Comparison of ENCODE assay signal across 8 cellular contexts in the genomic region with DNA sequence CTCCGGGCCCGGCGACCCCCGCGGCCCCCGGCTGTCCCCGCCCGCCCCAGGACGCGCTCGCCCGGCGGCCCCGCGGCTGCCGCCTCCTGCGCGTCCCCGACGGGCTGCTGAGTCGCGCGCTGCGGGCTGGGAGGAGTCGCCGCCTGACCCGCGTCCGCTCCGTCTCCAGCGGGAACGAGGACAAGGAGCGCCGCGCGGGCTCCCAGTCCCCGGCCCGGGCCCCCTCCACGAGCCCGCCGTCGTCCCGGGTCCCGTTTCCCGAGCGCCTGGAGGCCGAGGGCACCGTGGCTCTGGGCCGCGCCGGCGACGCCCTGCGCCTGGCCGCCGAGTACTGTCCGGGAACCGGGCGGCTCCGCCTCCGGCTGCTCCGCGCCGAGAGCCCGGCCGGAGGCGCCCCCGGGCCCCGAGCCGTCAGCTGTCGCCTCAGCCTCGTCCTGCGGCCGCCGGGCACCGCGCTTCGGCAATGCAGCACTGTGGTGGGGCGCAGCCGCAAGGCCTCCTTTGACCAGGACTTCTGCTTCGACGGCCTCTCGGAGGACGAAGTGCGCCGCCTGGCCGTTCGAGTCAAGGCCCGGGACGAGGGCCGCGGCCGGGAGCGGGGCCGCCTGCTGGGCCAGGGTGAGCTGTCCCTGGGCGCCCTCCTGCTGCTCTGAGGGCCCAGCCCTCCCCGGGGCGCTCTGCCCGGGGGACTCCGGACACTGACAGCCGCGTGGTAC. TPM values are rescaled to one million over a fixed set of nuclear protein-coding genes. Genes with fewer than 3 reads are reported as not detected.
DNase-seq lines count a peak whose midpoint lies in the region; ATAC-seq and TF ChIP-seq lines count a peak whose summit lies in the region.

No MANE protein-coding gene starts in this region.

- H3K27me3 ChIP-seq in foreskin keratinocyte: peaks cover 39% of the 10 kb centered on the region

- TF ChIP-seq CTCF in foreskin keratinocyte (conservative IDR thresholded peaks at IDR 0.05) (no peak), neural crest cell (conservative IDR thresholded peaks at IDR 0.05) (peak; percentile 41)

- in situ Hi-C loops in KBM-7 (cut with MboI; ENCODE audit: low pct_unique_long_range_greater_than_20kb, low sequenced_read_pairs): no loop called here

- no peaks in the 10 kb centered on the region for H3K36me3 Mint-ChIP-seq in activated T-cell treated with anti-CD3 and anti-CD28 coated beads, Interleukin-2, amount 50 U/mL, for 24 hours (ENCODE audit: low read depth)
- no peaks in the 10 kb centered on the region for H3K36me3 Mint-ChIP-seq in neural crest cell (ENCODE audit: low read depth)

- no peak overlapping the region for H3K27ac ChIP-seq in foreskin keratinocyte

- ATAC-seq in foreskin keratinocyte (peak; percentile 4), GM19328 (IDR thresholded peaks at IDR 0.05; ENCODE audit: unreplicated experiment) (no peak)

- no peaks in the 10 kb centered on the region for H3K9me3 Mint-ChIP-seq in activated T-cell treated with anti-CD3 and anti-CD28 coated beads, Interleukin-2, amount 50 U/mL, for 24 hours
- no peaks in the 10 kb centered on the region for H3K9me3 Mint-ChIP-seq in neural crest cell

- H3K27ac Mint-ChIP-seq in activated T-cell treated with anti-CD3 and anti-CD28 coated beads, Interleukin-2, amount 50 U/mL, for 24 hours: peak overlapping the region; percentile 76
- H3K27ac Mint-ChIP-seq in neural crest cell (ENCODE audit: unreplicated experiment): no peak overlapping the region

- H3K27me3 Mint-ChIP-seq in activated T-cell treated with anti-CD3 and anti-CD28 coated beads, Interleukin-2, amount 50 U/mL, for 24 hours: peaks cover 27% of the 10 kb centered on the region
- H3K27me3 Mint-ChIP-seq in neural crest cell (ENCODE audit: low read depth): peaks cover 69% of the 10 kb centered on the region

- peak overlapping the region; percentile 74 for H3K4me3 Mint-ChIP-seq in activated T-cell treated with anti-CD3 and anti-CD28 coated beads, Interleukin-2, amount 50 U/mL, for 24 hours
- peak overlapping the region; percentile 61 for H3K4me3 Mint-ChIP-seq in neural crest cell

- DNase-seq in NCI-H2196 (lab: John Stamatoyannopoulos, UW; ENCODE audit: unreplicated experiment): peak; percentile 43
- DNase-seq in NCI-H2196 treated with DMSO at 0.1 percent for 48 hours (lab: John Stamatoyannopoulos, UW; ENCODE audit: unreplicated experiment): no peak
- DNase-seq in KBM-7: peak; percentile 73
- DNase-seq in activated T-cell treated with anti-CD3 and anti-CD28 coated beads, Interleukin-2, amount 50 U/mL, for 24 hours: peak; percentile 63
- no peak for DNase-seq in foreskin keratinocyte
- peak; percentile 41 for DNase-seq in neural crest cell (ENCODE audit: low read depth, low spot score)
- no peak for DNase-seq in amniotic stem cell (lab: John Stamatoyannopoulos, UW)

- H3K4me1 Mint-ChIP-seq in activated T-cell treated with anti-CD3 and anti-CD28 coated beads, Interleukin-2, amount 50 U/mL, for 24 hours (ENCODE audit: low read depth): peaks cover 30% of the 10 kb centered on the region
- peaks cover 9% of the 10 kb centered on the region for H3K4me1 Mint-ChIP-seq in neural crest cell

- peaks cover 9% of the 10 kb centered on the region for H3K4me1 ChIP-seq in foreskin keratinocyte

RNA-seq across cellular contexts. Expression of gene C2CD4A, which starts 1.5 kb away (rescaled TPM):
- not detected in 2 replicates for total RNA-seq in foreskin keratinocyte
- polyA plus RNA-seq in foreskin keratinocyte: not detected in 2 replicates
- total RNA-seq in neural crest cell: not detected in 2 replicates

RNA-seq across cellular contexts. Expression of gene VPS13C, which starts 8.0 kb away (rescaled TPM):
- 14.3 and 17.8 TPM in 2 replicates for total RNA-seq in foreskin keratinocyte
- polyA plus RNA-seq in foreskin keratinocyte: 3.1 and 3.3 TPM in 2 replicates
- 31.5 and 33.1 TPM in 2 replicates for total RNA-seq in neural crest cell

Comparison
In these comparisons a context has a peak if more than half of its experiments do, and no peak if none do; other contexts are left out.
1. DNase-seq: peak in NCI-H2196 (single experiment), KBM-7 (single experiment), activated T-cell treated with anti-CD3 and anti-CD28 coated beads, Interleukin-2, amount 50 U/mL, for 24 hours (single experiment) and neural crest cell (single experiment); none in NCI-H2196 treated with DMSO at 0.1 percent for 48 hours (single experiment), foreskin keratinocyte (0 of 2) and amniotic stem cell (single experiment).